17 cellular contexts compared by ENCODE assay signal in genomic region chr13:35856084-35856483, GRCh38.
"Had no signal": no experiment of that assay in that cellular context is flagged by ENCODE, and none has a peak within 500 bp of the region (broad histone marks: within the 10 kb centered on the region; RNA-seq: fewer than 3 reads in every experiment).

No MANE protein-coding gene starts in this region.

- H3K36me3 Mint-ChIP-seq: immature natural killer cell, naive B cell had no signal

- H3K36me3 ChIP-seq: cardiac muscle cell, esophagus squamous epithelium, lower lobe of right lung, neutrophil, WERI-Rb-1 had no signal

- H3K4me1 Mint-ChIP-seq: immature natural killer cell; naive B cell; stimulated activated naive B cell treated with anti-CD40 and anti-IgM and Interleukin-4, amounts not matched to agents 10 μg/mL and 1 μg/mL and 100 μg/mL, for 72 hours had no signal

- H3K4me3 ChIP-seq: cardiac muscle cell, esophagus squamous epithelium, lower lobe of right lung had no signal

- H3K4me3 Mint-ChIP-seq: activated CD8-positive, alpha-beta T cell treated with anti-CD3 and anti-CD28 coated beads, Interleukin-2, amount 10 ng/mL, durations not matched to agents 7 days and 5 days; activated T-helper 1 cell treated with anti-CD3 and anti-CD28 coated beads, Interleukin-12 subunit alpha, Interleukin-12 subunit beta, Interleukin-2, Interleukin-4 antibody, amounts not matched to agents 30 ng/mL and 10 ng/mL and 1 ng/mL, durations not matched to agents 14 hours and 24 hours and 36 hours; immature natural killer cell; naive B cell; stimulated activated naive B cell treated with anti-CD40 and anti-IgM and Interleukin-4, amounts not matched to agents 10 μg/mL and 1 μg/mL and 100 μg/mL, for 72 hours; T-helper 1 cell treated with Interleukin-12 subunit alpha and Interleukin-12 subunit beta and Interleukin-4 antibody, amounts not matched to agents 30 μg/mL and 1 μg/mL, for 36 hours had no signal

- H3K9me3 ChIP-seq: esophagus squamous epithelium, lower lobe of right lung, neutrophil had no signal

- ATAC-seq: activated CD8-positive, alpha-beta T cell treated with anti-CD3 and anti-CD28 coated beads, Interleukin-2, amount 10 ng/mL, durations not matched to agents 7 days and 5 days; left colon; lower lobe of right lung; stimulated activated naive B cell treated with anti-CD40 and anti-IgM and Interleukin-4, amounts not matched to agents 10 μg/mL and 1 μg/mL and 100 μg/mL, for 72 hours had no signal

- H3K27ac ChIP-seq: cardiac muscle cell, esophagus squamous epithelium, lower lobe of right lung, neutrophil, WERI-Rb-1 had no signal

- H3K27ac Mint-ChIP-seq: activated CD8-positive, alpha-beta T cell treated with anti-CD3 and anti-CD28 coated beads, Interleukin-2, amount 10 ng/mL, durations not matched to agents 7 days and 5 days; activated T-helper 1 cell treated with anti-CD3 and anti-CD28 coated beads, Interleukin-12 subunit alpha, Interleukin-12 subunit beta, Interleukin-2, Interleukin-4 antibody, amounts not matched to agents 30 ng/mL and 10 ng/mL and 1 ng/mL, durations not matched to agents 14 hours and 24 hours and 36 hours; immature natural killer cell; naive B cell; stimulated activated naive B cell treated with anti-CD40 and anti-IgM and Interleukin-4, amounts not matched to agents 10 μg/mL and 1 μg/mL and 100 μg/mL, for 72 hours; T-helper 1 cell treated with Interleukin-12 subunit alpha and Interleukin-12 subunit beta and Interleukin-4 antibody, amounts not matched to agents 30 μg/mL and 1 μg/mL, for 36 hours had no signal

- H3K4me1 ChIP-seq: lower lobe of right lung had no signal

- H3K9me3 Mint-ChIP-seq: activated T-helper 1 cell treated with anti-CD3 and anti-CD28 coated beads, Interleukin-12 subunit alpha, Interleukin-12 subunit beta, Interleukin-2, Interleukin-4 antibody, amounts not matched to agents 30 ng/mL and 10 ng/mL and 1 ng/mL, durations not matched to agents 14 hours and 24 hours and 36 hours had no signal

- H3K27me3 ChIP-seq: esophagus squamous epithelium had no signal

- DNase-seq: activated CD8-positive, alpha-beta memory T cell treated with anti-CD3 and anti-CD28 coated beads, Interleukin-2, amount 50 U/mL, for 4 hours; aorta; esophagus squamous epithelium; foreskin fibroblast; glutamatergic neuron; immature natural killer cell; left colon; lower lobe of right lung; naive B cell; stimulated activated CD4-positive, alpha-beta T cell treated with anti-CD3 and anti-CD28 coated beads, Interleukin-2, amount 100 ng/mL, for 48 hours; stimulated activated naive B cell treated with anti-CD40 and anti-IgM and Interleukin-4, amounts not matched to agents 10 μg/mL and 1 μg/mL and 100 μg/mL, for 72 hours; WERI-Rb-1 had no signal
